ENCODE assay signal across 1 cellular context in genomic region chr19:29505034-29505824, GRCh38.
TF ChIP-seq lines count a peak whose summit lies in the region.

No MANE protein-coding gene starts in this region.

TF ChIP-seq in HepG2, 621 proteins besides CTCF, POLR2A, EP300 and RAD21 (continued from another document):
- TF ChIP-seq ZFP1 (CRISPR knock-in tag; IDR thresholded peaks at IDR 0.05): no peak
- no peak for TF ChIP-seq ZNF24 (IDR thresholded peaks at IDR 0.05)
- TF ChIP-seq MTF2 (CRISPR knock-in tag; IDR thresholded peaks at IDR 0.05; ENCODE audit: borderline replicate concordance): no peak
- TF ChIP-seq FOSL2 (CRISPR knock-in tag; IDR thresholded peaks at IDR 0.05): no peak
- TF ChIP-seq, protein P1, sequence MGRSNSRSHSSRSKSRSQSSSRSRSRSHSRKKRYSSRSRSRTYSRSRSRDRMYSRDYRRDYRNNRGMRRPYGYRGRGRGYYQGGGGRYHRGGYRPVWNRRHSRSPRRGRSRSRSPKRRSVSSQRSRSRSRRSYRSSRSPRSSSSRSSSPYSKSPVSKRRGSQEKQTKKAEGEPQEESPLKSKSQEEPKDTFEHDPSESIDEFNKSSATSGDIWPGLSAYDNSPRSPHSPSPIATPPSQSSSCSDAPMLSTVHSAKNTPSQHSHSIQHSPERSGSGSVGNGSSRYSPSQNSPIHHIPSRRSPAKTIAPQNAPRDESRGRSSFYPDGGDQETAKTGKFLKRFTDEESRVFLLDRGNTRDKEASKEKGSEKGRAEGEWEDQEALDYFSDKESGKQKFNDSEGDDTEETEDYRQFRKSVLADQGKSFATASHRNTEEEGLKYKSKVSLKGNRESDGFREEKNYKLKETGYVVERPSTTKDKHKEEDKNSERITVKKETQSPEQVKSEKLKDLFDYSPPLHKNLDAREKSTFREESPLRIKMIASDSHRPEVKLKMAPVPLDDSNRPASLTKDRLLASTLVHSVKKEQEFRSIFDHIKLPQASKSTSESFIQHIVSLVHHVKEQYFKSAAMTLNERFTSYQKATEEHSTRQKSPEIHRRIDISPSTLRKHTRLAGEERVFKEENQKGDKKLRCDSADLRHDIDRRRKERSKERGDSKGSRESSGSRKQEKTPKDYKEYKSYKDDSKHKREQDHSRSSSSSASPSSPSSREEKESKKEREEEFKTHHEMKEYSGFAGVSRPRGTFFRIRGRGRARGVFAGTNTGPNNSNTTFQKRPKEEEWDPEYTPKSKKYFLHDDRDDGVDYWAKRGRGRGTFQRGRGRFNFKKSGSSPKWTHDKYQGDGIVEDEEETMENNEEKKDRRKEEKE (IDR thresholded peaks at IDR 0.05): no peak
- TF ChIP-seq ZNF562 (CRISPR knock-in tag; IDR thresholded peaks at IDR 0.05; ENCODE audit: borderline replicate concordance): no peak
